Comparison of ENCODE assay signal across 15 cellular contexts in the genomic region with DNA sequence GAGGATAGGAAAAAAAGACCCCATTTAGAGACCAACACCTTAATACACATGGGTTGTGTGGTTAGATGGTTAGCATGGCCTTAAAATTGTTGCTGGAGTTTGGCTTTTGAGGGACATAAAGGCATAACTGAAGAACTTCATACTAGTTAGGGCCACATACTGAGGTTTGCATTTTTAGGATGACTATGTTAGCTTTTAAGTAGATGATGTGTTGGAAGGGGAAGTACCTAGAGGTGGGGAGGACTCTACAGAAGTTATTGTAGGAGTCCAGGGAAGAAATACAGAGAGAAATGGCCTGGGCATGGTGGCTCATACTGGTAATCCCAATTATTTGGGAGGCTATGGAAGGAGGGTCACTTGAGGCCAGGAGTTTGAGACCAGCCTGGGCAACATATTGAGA. TPM values are rescaled to one million over a fixed set of nuclear protein-coding genes. Genes with fewer than 3 reads are reported as not detected.
"Had no signal": no experiment of that assay in that cellular context is flagged by ENCODE, and none has a peak within 500 bp of the region (broad histone marks: within the 10 kb centered on the region; RNA-seq: fewer than 3 reads in every experiment).

No MANE protein-coding gene starts in this region.

- H3K27me3 Mint-ChIP-seq: activated naive CD4-positive, alpha-beta T cell treated with anti-CD3 and anti-CD28 coated beads, Interleukin-2, amount 50 U/mL, for 24 hours had no signal

- H3K27ac Mint-ChIP-seq: activated naive CD4-positive, alpha-beta T cell treated with anti-CD3 and anti-CD28 coated beads, Interleukin-2, amount 50 U/mL, for 24 hours; nephron progenitor cell; T-helper 2 cell treated with Interferon-gamma antibody and Interleukin-4, amounts not matched to agents 5 μg/mL and 100 μg/mL, for 36 hours had no signal

- H3K9me3 Mint-ChIP-seq: activated naive CD4-positive, alpha-beta T cell treated with anti-CD3 and anti-CD28 coated beads, Interleukin-2, amount 50 U/mL, for 24 hours had no signal

- H3K36me3 Mint-ChIP-seq: activated naive CD4-positive, alpha-beta T cell treated with anti-CD3 and anti-CD28 coated beads, Interleukin-2, amount 50 U/mL, for 24 hours had no signal

- DNase-seq: activated CD4-positive, alpha-beta T cell treated with anti-CD3 and anti-CD28 coated beads, Interleukin-2, amount 50 U/mL, for 48 hours; activated CD8-positive, alpha-beta memory T cell treated with anti-CD3 and anti-CD28 coated beads, Interleukin-2, amount 50 U/mL, for 4 hours; anterior cingulate cortex; foreskin keratinocyte; head of caudate nucleus; nephron progenitor cell; psoas muscle; right lobe of liver; spleen; stimulated activated CD4-positive, alpha-beta T cell treated with anti-CD3 and anti-CD28 coated beads, Interleukin-1b, Interleukin-23, amount 100 ng/mL, for 48 hours; stimulated activated naive CD4-positive, alpha-beta T cell treated with Interleukin-2 at 50 U/mL for 16 hours; upper lobe of right lung had no signal

- H3K27me3 ChIP-seq: foreskin keratinocyte, right lobe of liver, spleen, upper lobe of right lung had no signal

- H3K4me3 ChIP-seq: psoas muscle, right lobe of liver, spleen, upper lobe of right lung had no signal

- H3K27ac ChIP-seq: foreskin keratinocyte, psoas muscle, right lobe of liver, upper lobe of right lung had no signal

- ATAC-seq: foreskin keratinocyte, psoas muscle, right lobe of liver, upper lobe of right lung had no signal

- H3K4me1 Mint-ChIP-seq: activated naive CD4-positive, alpha-beta T cell treated with anti-CD3 and anti-CD28 coated beads, Interleukin-2, amount 50 U/mL, for 24 hours; nephron progenitor cell had no signal

- H3K4me3 Mint-ChIP-seq: activated naive CD4-positive, alpha-beta T cell treated with anti-CD3 and anti-CD28 coated beads, Interleukin-2, amount 50 U/mL, for 24 hours; nephron progenitor cell; T-helper 2 cell treated with Interferon-gamma antibody and Interleukin-4, amounts not matched to agents 5 μg/mL and 100 μg/mL, for 36 hours had no signal

- H3K36me3 ChIP-seq: right lobe of liver, spleen, upper lobe of right lung had no signal

RNA-seq across cellular contexts. Expression of a gene that starts 40.5 kb away (rescaled TPM):
- total RNA-seq: bronchial epithelial cell, foreskin keratinocyte had no signal
